In genomic region chr1:208029381-208030319, GRCh38 we compare ENCODE assay signal across 12 cellular contexts.
DNase-seq lines count a peak whose midpoint lies in the region; ATAC-seq, FAIRE-seq and TF ChIP-seq lines count a peak whose summit lies in the region.
"Had no signal": no experiment of that assay in that cellular context is flagged by ENCODE, and none has a peak within 500 bp of the region (broad histone marks: within the 10 kb centered on the region; RNA-seq: fewer than 3 reads in every experiment).

No MANE protein-coding gene starts in this region.

- H3K36me3 ChIP-seq in pancreas: peaks cover 0 to 77% (median 19%) of the 10 kb centered on the region in 3 donors

- intact Hi-C loops in pancreas (cut with DNase I): loop anchor here in 2 of 3 donors (5.0 to 10.0 kb wide), 3 partner anchors 63 to 218 kb away; partner anchors contain the start of gene PLXNA2 (in 1 of the 2)

- WGBS in pancreas, 2 donors: 77% methylated on average over 14 of the region's 14 CpGs

- H3K27ac Mint-ChIP-seq in activated CD4-positive, alpha-beta memory T cell treated with anti-CD3 and anti-CD28 coated beads, Interleukin-2, amount 10 ng/mL, durations not matched to agents 7 days and 5 days: no peak overlapping the region
- H3K27ac Mint-ChIP-seq: stimulated activated effector memory CD8-positive, alpha-beta T cell treated with anti-CD3 and anti-CD28 coated beads, Interleukin-12 subunit alpha, Interleukin-12 subunit beta, amount 100 ng/mL, for 72 hours had no signal

- no peaks in the 10 kb centered on the region for H3K27me3 ChIP-seq in pancreas

- no peak for FAIRE-seq in pancreas (lab: Jason Lieb, UNC)

- no peaks in the 10 kb centered on the region for H3K36me3 Mint-ChIP-seq in activated CD4-positive, alpha-beta memory T cell treated with anti-CD3 and anti-CD28 coated beads, Interleukin-2, amount 10 ng/mL, durations not matched to agents 7 days and 5 days (ENCODE audit: low read depth)
- H3K36me3 Mint-ChIP-seq: stimulated activated effector memory CD8-positive, alpha-beta T cell treated with anti-CD3 and anti-CD28 coated beads, Interleukin-12 subunit alpha, Interleukin-12 subunit beta, amount 100 ng/mL, for 72 hours had no signal

- H3K27me3 Mint-ChIP-seq in activated CD4-positive, alpha-beta memory T cell treated with anti-CD3 and anti-CD28 coated beads, Interleukin-2, amount 10 ng/mL, durations not matched to agents 7 days and 5 days: peaks cover 2% of the 10 kb centered on the region

- H3K9me3 ChIP-seq in pancreas: no peaks in the 10 kb centered on the region

- no peak overlapping the region for H3K4me3 Mint-ChIP-seq in activated CD4-positive, alpha-beta memory T cell treated with anti-CD3 and anti-CD28 coated beads, Interleukin-2, amount 10 ng/mL, durations not matched to agents 7 days and 5 days
- H3K4me3 Mint-ChIP-seq: naive B cell; stimulated activated effector memory CD8-positive, alpha-beta T cell treated with anti-CD3 and anti-CD28 coated beads, Interleukin-12 subunit alpha, Interleukin-12 subunit beta, amount 100 ng/mL, for 72 hours had no signal

- TF ChIP-seq CTCF in AG10803 (conservative IDR thresholded peaks at IDR 0.05; ENCODE audit: low read length) (no peak), pancreas (IDR thresholded peaks at IDR 0.05) (no peak)

- H3K9me3 Mint-ChIP-seq in activated CD4-positive, alpha-beta memory T cell treated with anti-CD3 and anti-CD28 coated beads, Interleukin-2, amount 10 ng/mL, durations not matched to agents 7 days and 5 days: no peaks in the 10 kb centered on the region
- H3K9me3 Mint-ChIP-seq: naive B cell; stimulated activated effector memory CD8-positive, alpha-beta T cell treated with anti-CD3 and anti-CD28 coated beads, Interleukin-12 subunit alpha, Interleukin-12 subunit beta, amount 100 ng/mL, for 72 hours had no signal

- CTCF ChIA-PET in activated CD4-positive, alpha-beta memory T cell treated with anti-CD3 and anti-CD28 coated beads, Interleukin-2, amount 10 ng/mL, durations not matched to agents 7 days and 5 days (lab: Charles Lee): interaction anchor here (1.0 kb wide), 1 partner anchor 215 kb away, joined by 5 read pairs; no protein-coding TSS in a partner anchor

- H3K27ac ChIP-seq in pancreas: peak overlapping the region; percentile 1 to 26 (median 14)
- H3K27ac ChIP-seq: C4-2B had no signal

- H3K4me1 Mint-ChIP-seq in activated CD4-positive, alpha-beta memory T cell treated with anti-CD3 and anti-CD28 coated beads, Interleukin-2, amount 10 ng/mL, durations not matched to agents 7 days and 5 days: no peaks in the 10 kb centered on the region
- H3K4me1 Mint-ChIP-seq: naive B cell; stimulated activated effector memory CD8-positive, alpha-beta T cell treated with anti-CD3 and anti-CD28 coated beads, Interleukin-12 subunit alpha, Interleukin-12 subunit beta, amount 100 ng/mL, for 72 hours had no signal

- POLR2A ChIA-PET in activated CD4-positive, alpha-beta memory T cell treated with anti-CD3 and anti-CD28 coated beads, Interleukin-2, amount 10 ng/mL, durations not matched to agents 7 days and 5 days (lab: Charles Lee): no interaction called here

- peak overlapping the region; percentile 10 for H3K4me3 ChIP-seq in AG10803 (ENCODE audit: low read length)
- H3K4me3 ChIP-seq in pancreas: no peak overlapping the region

- peak; percentile 81 for DNase-seq in AG10803 (ENCODE audit: low read depth)
- DNase-seq in amniotic stem cell (lab: John Stamatoyannopoulos, UW): peak; percentile 19
- peak; percentile 43 for DNase-seq in glomerular visceral epithelial cell (ENCODE audit: extremely low spot score)
- no peak for DNase-seq in pancreas
- DNase-seq in NCI-H1930 (lab: John Stamatoyannopoulos, UW): no peak
- no peak for DNase-seq in activated CD4-positive, alpha-beta memory T cell treated with anti-CD3 and anti-CD28 coated beads, Interleukin-2, amount 10 ng/mL, durations not matched to agents 7 days and 5 days
- DNase-seq: naive B cell, NCI-H510A had no signal

- H3K4me1 ChIP-seq in pancreas: no peaks in the 10 kb centered on the region

- peak in 3 of 4 donors; percentile 21 to 49 (median 33) for ATAC-seq in pancreas
- no peak for ATAC-seq in HG02678 (IDR thresholded peaks at IDR 0.05; ENCODE audit: unreplicated experiment)
- ATAC-seq in HG02970 (IDR thresholded peaks at IDR 0.05; ENCODE audit: low FRiP score, unreplicated experiment): no peak
- ATAC-seq: stimulated activated effector memory CD8-positive, alpha-beta T cell treated with anti-CD3 and anti-CD28 coated beads, Interleukin-12 subunit alpha, Interleukin-12 subunit beta, amount 100 ng/mL, for 72 hours had no signal

Comparison
In these comparisons a context has a peak if more than half of its experiments do, and no peak if none do; other contexts are left out.
1. DNase-seq: peak in AG10803 (single experiment), amniotic stem cell (single experiment) and glomerular visceral epithelial cell (single experiment); none in pancreas (0 of 6), NCI-H1930 (0 of 2) and activated CD4-positive, alpha-beta memory T cell treated with anti-CD3 and anti-CD28 coated beads, Interleukin-2, amount 10 ng/mL, durations not matched to agents 7 days and 5 days (single experiment).
2. ATAC-seq: peak in pancreas (3 of 4); none in HG02678 (single experiment) and HG02970 (single experiment).